1 cellular context compared by ENCODE assay signal in genomic region chr1:112701227-112702066, GRCh38.
TF ChIP-seq lines count a peak whose summit lies in the region.

No MANE protein-coding gene starts in this region.

TF ChIP-seq in WTC11, 78 proteins besides CTCF, POLR2A, EP300 and RAD21 (continued from another document):
- TF ChIP-seq PRDM15 (CRISPR knock-in tag; IDR thresholded peaks at IDR 0.05) (no peak), TCF7 (CRISPR knock-in tag; IDR thresholded peaks at IDR 0.05; ENCODE audit: low read depth) (no peak), OVOL2 (CRISPR knock-in tag; IDR thresholded peaks at IDR 0.05; ENCODE audit: borderline replicate concordance) (no peak)
- TF ChIP-seq, protein P1, sequence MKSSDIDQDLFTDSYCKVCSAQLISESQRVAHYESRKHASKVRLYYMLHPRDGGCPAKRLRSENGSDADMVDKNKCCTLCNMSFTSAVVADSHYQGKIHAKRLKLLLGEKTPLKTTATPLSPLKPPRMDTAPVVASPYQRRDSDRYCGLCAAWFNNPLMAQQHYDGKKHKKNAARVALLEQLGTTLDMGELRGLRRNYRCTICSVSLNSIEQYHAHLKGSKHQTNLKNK (CRISPR knock-in tag; IDR thresholded peaks at IDR 0.05): no peak
